In the genomic region with DNA sequence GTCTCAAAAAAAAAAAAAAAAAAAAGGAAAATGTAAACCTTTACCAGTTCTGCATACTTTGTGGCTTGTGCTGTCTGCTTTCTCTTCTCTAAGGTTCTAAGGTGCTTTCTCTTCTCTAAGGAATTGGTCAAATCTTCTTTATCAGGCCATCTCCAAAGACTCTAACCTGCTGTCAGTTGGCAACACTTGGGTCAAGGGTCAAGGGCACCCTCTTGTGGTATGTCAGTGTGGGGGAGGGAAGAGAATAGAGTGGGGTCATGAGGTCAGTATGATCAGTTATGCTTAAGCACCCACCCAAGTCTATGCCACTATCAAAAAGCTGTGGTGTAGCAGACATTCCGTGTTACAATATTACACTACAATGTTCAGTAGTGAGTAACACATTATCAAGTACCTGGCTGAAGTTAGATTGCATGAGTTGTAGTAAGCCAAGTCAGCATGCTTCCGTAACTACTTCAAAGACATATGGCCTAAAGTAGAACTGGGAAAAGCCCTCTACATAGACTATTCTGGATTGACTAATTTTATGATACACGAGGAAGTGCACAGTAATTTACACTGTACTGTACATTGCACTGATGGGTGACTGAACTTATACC, we compare ENCODE assay signal across 18 cellular contexts. TPM values are rescaled to one million over a fixed set of nuclear protein-coding genes. Genes with fewer than 3 reads are reported as not detected.
"Had no signal": no experiment of that assay in that cellular context is flagged by ENCODE, and none has a peak within 500 bp of the region (broad histone marks: within the 10 kb centered on the region; RNA-seq: fewer than 3 reads in every experiment).

No MANE protein-coding gene starts in this region.

- ATAC-seq: body of pancreas had no signal

- H3K4me3 ChIP-seq: body of pancreas, cardiac muscle cell, sigmoid colon, smooth muscle cell, upper lobe of left lung had no signal

- H3K4me2 ChIP-seq: smooth muscle cell had no signal

- H3K27me3 ChIP-seq: body of pancreas, cardiac muscle cell, sigmoid colon, upper lobe of left lung had no signal

- DNase-seq: activated CD4-positive, alpha-beta memory T cell treated with anti-CD3 and anti-CD28 coated beads for 36 hours; activated CD4-positive, alpha-beta T cell treated with anti-CD3 and anti-CD28 coated beads for 48 hours; activated gamma-delta T cell treated with Interleukin-2 at 50 U/mL for 16 hours; anterior cingulate cortex; body of pancreas; effector CD4-positive, alpha-beta T cell; foreskin fibroblast; mammary epithelial cell; natural killer cell; sigmoid colon; stimulated activated CD4-positive, alpha-beta T cell treated with anti-CD3 and anti-CD28 coated beads, Interleukin-2, amount 100 ng/mL, for 48 hours; stimulated activated CD8-positive, alpha-beta memory T cell treated with anti-CD3 and anti-CD28 coated beads, Interleukin-4, amount 100 ng/mL, for 48 hours; stimulated activated naive CD4-positive, alpha-beta T cell; T1000; upper lobe of left lung had no signal

- H3K27ac ChIP-seq: body of pancreas, cardiac muscle cell, sigmoid colon, upper lobe of left lung had no signal

- H3K36me3 ChIP-seq: cardiac muscle cell, sigmoid colon, upper lobe of left lung had no signal

RNA-seq across cellular contexts. Expression of a gene that starts 25.0 kb away (rescaled TPM):
- total RNA-seq: cardiac muscle cell, mesothelial cell of epicardium had no signal
